ENCODE assay signal across 8 cellular contexts in the genomic region with DNA sequence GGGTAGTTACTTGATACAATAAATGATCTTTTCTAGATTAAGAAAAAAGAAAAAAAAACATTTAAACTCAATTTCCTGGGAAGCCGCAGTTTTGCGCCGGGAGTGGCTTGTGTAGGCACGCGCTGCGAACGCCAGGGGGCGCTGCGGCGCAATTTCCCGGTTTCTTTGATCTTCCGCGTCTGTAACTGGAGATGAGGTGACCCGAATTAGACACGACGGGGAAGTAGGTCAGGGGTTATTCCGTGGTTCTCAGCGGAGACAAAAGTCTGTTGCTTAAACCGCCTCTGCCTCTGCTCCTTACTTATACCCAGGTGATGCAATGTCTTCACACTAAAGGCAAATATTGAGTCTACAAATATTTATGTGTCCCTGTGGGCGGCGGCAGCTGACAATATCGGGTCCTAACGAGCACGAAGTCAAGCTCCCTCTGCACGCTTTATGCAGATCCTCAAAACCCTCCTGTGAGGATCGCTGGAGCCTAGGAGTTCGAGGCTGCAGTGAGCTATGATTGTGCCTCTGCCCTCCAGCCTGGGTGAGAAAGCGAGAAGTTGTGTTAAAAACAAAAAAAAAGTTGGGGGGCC. TPM values are rescaled to one million over a fixed set of nuclear protein-coding genes. Genes with fewer than 3 reads are reported as not detected.
A peak's percentile ranks its signal among the peaks of the same experiment; 100 is the strongest.
DNase-seq lines count a peak whose midpoint lies in the region; ATAC-seq and TF ChIP-seq lines count a peak whose summit lies in the region.

No MANE protein-coding gene starts in this region.

- H2AK5ac ChIP-seq in mesenchymal stem cell (ENCODE audit: low read length, severe bottlenecking) = no peak overlapping the region

- peak; percentile 93 for ATAC-seq in CD8-positive, alpha-beta T cell
- no peak for ATAC-seq in HG03432 (IDR thresholded peaks at IDR 0.05; ENCODE audit: unreplicated experiment)

- intact Hi-C loops in CD8-positive, alpha-beta T cell (cut with DNase I, micrococcal nuclease) = loop anchor here (1.0 to 2.0 kb wide), 4 partner anchors 15 to 147 kb away; a partner anchor contains a TSS

- H2AFZ ChIP-seq in mesenchymal stem cell (ENCODE audit: low read depth, low read length) = no peak overlapping the region

- H3K4me1 Mint-ChIP-seq in CD8-positive, alpha-beta T cell (ENCODE audit: low read depth) = peaks cover 10% of the 10 kb centered on the region

- peaks cover 5% of the 10 kb centered on the region for H3K4me1 ChIP-seq in CD8-positive, alpha-beta T cell (ENCODE audit: insufficient read depth, low read length)
- peaks cover 4% of the 10 kb centered on the region for H3K4me1 ChIP-seq in mesenchymal stem cell (ENCODE audit: control insufficient read depth, insufficient read depth, low read depth, low read length)

- H3K27me3 Mint-ChIP-seq in CD8-positive, alpha-beta T cell (ENCODE audit: low read depth) = peaks cover 3% of the 10 kb centered on the region

- DNase-seq in CD8-positive, alpha-beta T cell = peak; percentile 78 to 96 (median 87)
- DNase-seq in HT-29 (ENCODE audit: low spot score) = peak; percentile 67
- DNase-seq in NOMO-1 (lab: John Stamatoyannopoulos, UW; ENCODE audit: unreplicated experiment in 2 of 2) = peak; percentile 91 to 99
- peak; percentile 67 to 80 for DNase-seq in activated CD8-positive, alpha-beta memory T cell treated with anti-CD3 and anti-CD28 coated beads for 4 hours (ENCODE audit: low read depth in 2 of 2)
- DNase-seq in effector CD8-positive, alpha-beta T cell (lab: John Stamatoyannopoulos, UW) = peak; percentile 86
- DNase-seq in mesenchymal stem cell = peak; percentile 82
- peak; percentile 69 for DNase-seq in stimulated activated CD8-positive, alpha-beta memory T cell treated with anti-CD3 and anti-CD28 coated beads, Interleukin-12 subunit alpha, Interleukin-12 subunit beta, amount 100 ng/mL, for 4 hours (ENCODE audit: low read depth)

- POLR2A ChIA-PET in CD8-positive, alpha-beta T cell (lab: Charles Lee) = interaction anchor here (0.7 kb wide), 1 partner anchor 15 kb away, joined by 3 read pairs; no protein-coding TSS in a partner anchor

- H3K27ac Mint-ChIP-seq in CD8-positive, alpha-beta T cell = peak overlapping the region; percentile 90

- 16% methylated on average over 23 of the region's 28 CpGs for WGBS in mesenchymal stem cell

- H3K4ac ChIP-seq in mesenchymal stem cell (ENCODE audit: low read depth in 1 of 2, low read length in 2 of 2) = no peak overlapping the region

- no peak overlapping the region for H2BK5ac ChIP-seq in mesenchymal stem cell (ENCODE audit: low read depth, low read length, poor library complexity, severe bottlenecking)

- H3K79me1 ChIP-seq in mesenchymal stem cell (replicated peaks; ENCODE audit: low read length, poor library complexity, severe bottlenecking) = no peaks in the 10 kb centered on the region

- H3K18ac ChIP-seq in mesenchymal stem cell (ENCODE audit: low read depth in 1 of 2, low read length in 2 of 2) = no peak overlapping the region

- H3K4me2 ChIP-seq in mesenchymal stem cell (ENCODE audit: low read length, poor library complexity, severe bottlenecking) = peak overlapping the region; percentile 66

- H3K14ac ChIP-seq in mesenchymal stem cell (ENCODE audit: low read length in 2 of 2) = no peak overlapping the region

- peak; percentile 99 for TF ChIP-seq CTCF in CD8-positive, alpha-beta T cell (IDR thresholded peaks at IDR 0.05)

- peak overlapping the region; percentile 75 for H3K4me3 Mint-ChIP-seq in CD8-positive, alpha-beta T cell

- no peak overlapping the region for H4K91ac ChIP-seq in mesenchymal stem cell (ENCODE audit: low read length)

- peaks cover 9% of the 10 kb centered on the region for H3K36me3 Mint-ChIP-seq in CD8-positive, alpha-beta T cell

- no peaks in the 10 kb centered on the region for H3K36me3 ChIP-seq in CD8-positive, alpha-beta T cell (ENCODE audit: insufficient read depth, low read length)
- peaks cover 0 to 9% of the 10 kb centered on the region in 2 experiments for H3K36me3 ChIP-seq in mesenchymal stem cell (ENCODE audit: control insufficient read depth in 1 of 2, insufficient read depth in 2 of 2, low read depth in 1 of 2, low read length in 2 of 2)

- H3K4me3 ChIP-seq in CD8-positive, alpha-beta T cell (ENCODE audit: low read depth, low read length) = peak overlapping the region; percentile 34
- peak overlapping the region in 1 of 2 experiments; percentile 63 for H3K4me3 ChIP-seq in mesenchymal stem cell (ENCODE audit: insufficient read depth in 1 of 2, low read depth in 1 of 2, low read length in 2 of 2)

- H3K9me3 ChIP-seq in CD8-positive, alpha-beta T cell (ENCODE audit: low read length) = no peaks in the 10 kb centered on the region
- H3K9me3 ChIP-seq in mesenchymal stem cell (ENCODE audit: control insufficient read depth, low read length) = no peaks in the 10 kb centered on the region

- no peaks in the 10 kb centered on the region for H3K27me3 ChIP-seq in CD8-positive, alpha-beta T cell (ENCODE audit: insufficient read depth, low read length)
- peaks cover 10 to 33% of the 10 kb centered on the region in 2 experiments for H3K27me3 ChIP-seq in mesenchymal stem cell (ENCODE audit: control insufficient read depth in 1 of 2, insufficient read depth in 1 of 2, low read length in 2 of 2)

- H3K27ac ChIP-seq in CD8-positive, alpha-beta T cell (ENCODE audit: low read depth, low read length) = no peak overlapping the region
- H3K27ac ChIP-seq in mesenchymal stem cell (ENCODE audit: low read length, poor library complexity, severe bottlenecking) = no peak overlapping the region

- no peak overlapping the region for H2BK12ac ChIP-seq in mesenchymal stem cell (ENCODE audit: low read length in 2 of 2)

- H4K8ac ChIP-seq in mesenchymal stem cell (ENCODE audit: low read length) = peak overlapping the region; percentile 87

- no peaks in the 10 kb centered on the region for H3K9me3 Mint-ChIP-seq in CD8-positive, alpha-beta T cell

- no peak overlapping the region for H3K23ac ChIP-seq in mesenchymal stem cell (ENCODE audit: low read length in 2 of 2)

- CTCF ChIA-PET in CD8-positive, alpha-beta T cell (lab: Charles Lee) = interaction anchor here (0.7 to 4.6 kb wide), 15 partner anchors 9 to 553 kb away, joined by 3 to 66 read pairs (median 4); a partner anchor contains a TSS

- no peak overlapping the region for H2BK15ac ChIP-seq in mesenchymal stem cell (ENCODE audit: low read depth, poor library complexity, severe bottlenecking)

- H3K9ac ChIP-seq in mesenchymal stem cell (ENCODE audit: low read length) = peak overlapping the region; percentile 33

- no peak overlapping the region for H2BK120ac ChIP-seq in mesenchymal stem cell (ENCODE audit: low read depth, low read length)

RNA-seq across cellular contexts. Expression of a gene that starts 15.2 kb away (rescaled TPM):
- 100 to 1,000 TPM; 260 to 270 TPM for total RNA-seq in CD8-positive, alpha-beta T cell
- total RNA-seq in HT-29 (2014; rRNA removed; shearing (Covaris generic)) = 66.4 and 73.3 TPM in 2 replicates
- 21.9 TPM for polyA plus RNA-seq in mesenchymal stem cell (2013, experiment 1 of 2)
- 19.8 TPM for polyA plus RNA-seq in mesenchymal stem cell (2013, experiment 2 of 2)

RNA-seq across cellular contexts. Expression of a gene that starts 16.7 kb away (rescaled TPM):
- total RNA-seq in CD8-positive, alpha-beta T cell = not detected
- not detected in 2 replicates for total RNA-seq in HT-29 (2014; rRNA removed; shearing (Covaris generic))
- polyA plus RNA-seq in mesenchymal stem cell (2013, experiment 1 of 2) = not detected
- polyA plus RNA-seq in mesenchymal stem cell (2013, experiment 2 of 2) = not detected

RNA-seq across cellular contexts. Expression of a gene that starts 18.6 kb away (rescaled TPM):
- 1 to 10 TPM; 1.1 to 1.7 TPM for total RNA-seq in CD8-positive, alpha-beta T cell
- total RNA-seq in HT-29 (2014; rRNA removed; shearing (Covaris generic)) = not detected in 2 replicates
- polyA plus RNA-seq in mesenchymal stem cell (2013, experiment 1 of 2) = 0.36 TPM
- polyA plus RNA-seq in mesenchymal stem cell (2013, experiment 2 of 2) = not detected

RNA-seq across cellular contexts. Expression of a gene that starts 22.6 kb away (rescaled TPM):
- 100 to 1,000 TPM; 186 to 188 TPM for total RNA-seq in CD8-positive, alpha-beta T cell
- 26.6 and 27.7 TPM in 2 replicates for total RNA-seq in HT-29 (2014; rRNA removed; shearing (Covaris generic))
- 332 TPM for polyA plus RNA-seq in mesenchymal stem cell (2013, experiment 1 of 2)
- polyA plus RNA-seq in mesenchymal stem cell (2013, experiment 2 of 2) = 334 TPM

RNA-seq across cellular contexts. Expression of a gene that starts 22.8 kb away (rescaled TPM):
- 100 to 1,000 TPM; 127 to 133 TPM for total RNA-seq in CD8-positive, alpha-beta T cell
- total RNA-seq in HT-29 (2014; rRNA removed; shearing (Covaris generic)) = 48.4 and 51.9 TPM in 2 replicates
- 12.8 TPM for polyA plus RNA-seq in mesenchymal stem cell (2013, experiment 1 of 2)
- polyA plus RNA-seq in mesenchymal stem cell (2013, experiment 2 of 2) = 12.9 TPM
